ENCODE assay signal across 1 cellular context in the genomic region with DNA sequence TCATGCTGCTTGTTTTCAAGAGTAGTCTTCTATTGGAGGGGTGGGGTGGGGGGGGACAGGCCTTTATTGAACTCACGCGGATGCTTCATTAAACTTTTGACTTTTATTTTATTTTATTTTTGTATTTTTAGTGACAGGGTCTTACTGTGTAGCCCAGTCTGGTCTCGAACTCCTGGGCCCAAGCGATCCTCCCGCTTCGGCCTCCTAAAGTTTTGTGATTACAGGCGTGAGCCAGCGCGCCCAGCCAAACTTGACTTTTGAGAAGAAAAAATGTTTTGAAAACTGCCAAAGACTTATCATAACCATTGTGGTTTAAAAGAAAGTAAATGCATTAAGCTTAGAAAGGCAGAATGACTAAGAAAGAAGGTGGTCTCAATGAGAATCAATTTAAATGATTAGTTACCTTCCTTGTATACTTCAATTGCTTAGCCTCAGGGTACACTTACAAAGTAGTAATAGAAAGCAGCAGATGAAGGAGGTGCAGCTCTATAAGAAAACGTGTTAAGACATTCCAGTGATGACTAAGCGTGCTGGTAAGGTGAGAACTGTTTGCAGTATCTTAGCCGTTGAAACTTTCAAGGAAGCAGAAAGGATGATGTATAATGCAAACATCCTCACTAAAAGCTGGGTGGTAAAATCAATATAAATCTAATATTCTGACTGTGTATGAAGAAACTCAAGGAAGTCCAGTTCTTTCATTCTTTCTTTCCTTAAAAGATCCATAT.
TF ChIP-seq lines count a peak whose summit lies in the region.

No MANE protein-coding gene starts in this region.

TF ChIP-seq in HCT116, 20 proteins besides CTCF, POLR2A, EP300 and RAD21 (continued from another document):
- TF ChIP-seq, protein P1, sequence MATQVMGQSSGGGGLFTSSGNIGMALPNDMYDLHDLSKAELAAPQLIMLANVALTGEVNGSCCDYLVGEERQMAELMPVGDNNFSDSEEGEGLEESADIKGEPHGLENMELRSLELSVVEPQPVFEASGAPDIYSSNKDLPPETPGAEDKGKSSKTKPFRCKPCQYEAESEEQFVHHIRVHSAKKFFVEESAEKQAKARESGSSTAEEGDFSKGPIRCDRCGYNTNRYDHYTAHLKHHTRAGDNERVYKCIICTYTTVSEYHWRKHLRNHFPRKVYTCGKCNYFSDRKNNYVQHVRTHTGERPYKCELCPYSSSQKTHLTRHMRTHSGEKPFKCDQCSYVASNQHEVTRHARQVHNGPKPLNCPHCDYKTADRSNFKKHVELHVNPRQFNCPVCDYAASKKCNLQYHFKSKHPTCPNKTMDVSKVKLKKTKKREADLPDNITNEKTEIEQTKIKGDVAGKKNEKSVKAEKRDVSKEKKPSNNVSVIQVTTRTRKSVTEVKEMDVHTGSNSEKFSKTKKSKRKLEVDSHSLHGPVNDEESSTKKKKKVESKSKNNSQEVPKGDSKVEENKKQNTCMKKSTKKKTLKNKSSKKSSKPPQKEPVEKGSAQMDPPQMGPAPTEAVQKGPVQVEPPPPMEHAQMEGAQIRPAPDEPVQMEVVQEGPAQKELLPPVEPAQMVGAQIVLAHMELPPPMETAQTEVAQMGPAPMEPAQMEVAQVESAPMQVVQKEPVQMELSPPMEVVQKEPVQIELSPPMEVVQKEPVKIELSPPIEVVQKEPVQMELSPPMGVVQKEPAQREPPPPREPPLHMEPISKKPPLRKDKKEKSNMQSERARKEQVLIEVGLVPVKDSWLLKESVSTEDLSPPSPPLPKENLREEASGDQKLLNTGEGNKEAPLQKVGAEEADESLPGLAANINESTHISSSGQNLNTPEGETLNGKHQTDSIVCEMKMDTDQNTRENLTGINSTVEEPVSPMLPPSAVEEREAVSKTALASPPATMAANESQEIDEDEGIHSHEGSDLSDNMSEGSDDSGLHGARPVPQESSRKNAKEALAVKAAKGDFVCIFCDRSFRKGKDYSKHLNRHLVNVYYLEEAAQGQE (IDR thresholded peaks at IDR 0.05; ENCODE audit: low read depth) = no peak
- TF ChIP-seq POLR2AphosphoS5 (IDR thresholded peaks at IDR 0.05; ENCODE audit: low read depth, low read length) (peak; percentile 40; the same call in 1 of the 2 replicates), TCF7L2 (IDR thresholded peaks at IDR 0.05; ENCODE audit: borderline replicate concordance, extremely low read depth, insufficient read depth, insufficient read length) (no peak), ATF3 (IDR thresholded peaks at IDR 0.05) (no peak), ZFX (IDR thresholded peaks at IDR 0.05) (no peak), EGR1 (IDR thresholded peaks at IDR 0.05; ENCODE audit: low read depth) (no peak)
